In genomic region chr5:53073349-53073748, GRCh38 we compare ENCODE assay signal across 19 cellular contexts. TPM values are rescaled to one million over a fixed set of nuclear protein-coding genes. Genes with fewer than 3 reads are reported as not detected.
DNase-seq lines count a peak whose midpoint lies in the region; ATAC-seq and TF ChIP-seq lines count a peak whose summit lies in the region.
"Had no signal": no experiment of that assay in that cellular context is flagged by ENCODE, and none has a peak within 500 bp of the region (broad histone marks: within the 10 kb centered on the region; RNA-seq: fewer than 3 reads in every experiment).

No MANE protein-coding gene starts in this region.

- H3K4me1 ChIP-seq in GM23338 (ENCODE audit: insufficient read depth) = no peaks in the 10 kb centered on the region
- H3K4me1 ChIP-seq: BLaER1, HAP-1 had no signal

- no peaks in the 10 kb centered on the region for H3K9me3 Mint-ChIP-seq in GM23338
- H3K9me3 Mint-ChIP-seq: CD8-positive, alpha-beta memory T cell had no signal

- TF ChIP-seq CTCF in AG09319 (IDR thresholded peaks at IDR 0.05; ENCODE audit: low read depth, low read length) (no peak), GM23338 (conservative IDR thresholded peaks at IDR 0.05; ENCODE audit: low read depth in 2 of 2) (no peak)

- no peak overlapping the region for H3K27ac ChIP-seq in GM23338 (ENCODE audit: low read depth)
- H3K27ac ChIP-seq: BLaER1, PC-9 had no signal

- no peak overlapping the region for H2AFZ ChIP-seq in GM23338
- H2AFZ ChIP-seq: PC-9 had no signal

- H3K27ac Mint-ChIP-seq in GM23338 = no peak overlapping the region
- H3K27ac Mint-ChIP-seq: CD8-positive, alpha-beta memory T cell had no signal

- H3K4me2 ChIP-seq in GM23338 = no peak overlapping the region
- H3K4me2 ChIP-seq: BLaER1, PC-9 had no signal

- H4K20me1 ChIP-seq in GM23338 (replicated peaks; ENCODE audit: insufficient read depth) = no peaks in the 10 kb centered on the region
- H4K20me1 ChIP-seq: BLaER1 had no signal

- no peaks in the 10 kb centered on the region for H3K36me3 ChIP-seq in GM23338 (ENCODE audit: insufficient read depth)
- H3K36me3 ChIP-seq: BLaER1 had no signal

- no peaks in the 10 kb centered on the region for H3K4me1 Mint-ChIP-seq in GM23338

- DNase-seq in AG09319 (ENCODE audit: extremely low read depth, low read depth) = peak; percentile 14
- peak; percentile 53 for DNase-seq in GM04504 (ENCODE audit: low read depth)
- peak; percentile 43 for DNase-seq in amniotic epithelial cell (ENCODE audit: low read depth)
- DNase-seq in iris pigment epithelial cell (ENCODE audit: low read depth) = peak; percentile 24
- no peak for DNase-seq in COLO829 (ENCODE audit: low spot score)
- DNase-seq in GM23338 (ENCODE audit: low spot score) = no peak
- no peak for DNase-seq in NCI-H748 (lab: John Stamatoyannopoulos, UW; ENCODE audit: unreplicated experiment)
- DNase-seq: ACHN; CD8-positive, alpha-beta memory T cell; DMS 273 treated with DMSO at 0.1 percent for 48 hours; EL; MV-4-11; NCI-H1436; NCI-H2029 treated with DMSO at 0.1 percent for 48 hours; NCI-H526; PC-9 had no signal

- no peak overlapping the region for H3K4me3 Mint-ChIP-seq in GM23338
- H3K4me3 Mint-ChIP-seq: CD8-positive, alpha-beta memory T cell had no signal

- H3K36me3 Mint-ChIP-seq in GM23338 (ENCODE audit: low read depth) = no peaks in the 10 kb centered on the region

- H3K27me3 ChIP-seq in GM23338 (ENCODE audit: insufficient read depth) = no peaks in the 10 kb centered on the region
- H3K27me3 ChIP-seq: BLaER1 had no signal

- no peaks in the 10 kb centered on the region for H3F3A ChIP-seq in GM23338 (replicated peaks; ENCODE audit: low read depth)

- H3K9me2 ChIP-seq in GM23338 (ENCODE audit: insufficient read depth) = no peaks in the 10 kb centered on the region

- no peak for ATAC-seq in HG03469 (IDR thresholded peaks at IDR 0.05; ENCODE audit: unreplicated experiment)
- no peak for ATAC-seq in GM23338

- H3K4me3 ChIP-seq in GM23338 = no peak overlapping the region
- H3K4me3 ChIP-seq: BLaER1, HAP-1, PC-9 had no signal

- no peaks in the 10 kb centered on the region for H3K27me3 Mint-ChIP-seq in GM23338 (ENCODE audit: insufficient read depth, low read depth, poor library complexity)

- no peaks in the 10 kb centered on the region for H3K79me2 ChIP-seq in GM23338 (replicated peaks; ENCODE audit: insufficient read depth)

TF ChIP-seq in GM23338, 12 proteins besides CTCF, POLR2A, EP300 and RAD21:
- TF ChIP-seq EZH2 (IDR thresholded peaks at IDR 0.05; ENCODE audit: low read depth, unreplicated experiment) = no peak
- no peak for TF ChIP-seq CREB1 (CRISPR knock-in tag; IDR thresholded peaks at IDR 0.05; ENCODE audit: low read depth)
- TF ChIP-seq, protein P1, sequence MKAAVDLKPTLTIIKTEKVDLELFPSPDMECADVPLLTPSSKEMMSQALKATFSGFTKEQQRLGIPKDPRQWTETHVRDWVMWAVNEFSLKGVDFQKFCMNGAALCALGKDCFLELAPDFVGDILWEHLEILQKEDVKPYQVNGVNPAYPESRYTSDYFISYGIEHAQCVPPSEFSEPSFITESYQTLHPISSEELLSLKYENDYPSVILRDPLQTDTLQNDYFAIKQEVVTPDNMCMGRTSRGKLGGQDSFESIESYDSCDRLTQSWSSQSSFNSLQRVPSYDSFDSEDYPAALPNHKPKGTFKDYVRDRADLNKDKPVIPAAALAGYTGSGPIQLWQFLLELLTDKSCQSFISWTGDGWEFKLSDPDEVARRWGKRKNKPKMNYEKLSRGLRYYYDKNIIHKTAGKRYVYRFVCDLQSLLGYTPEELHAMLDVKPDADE (IDR thresholded peaks at IDR 0.05) = no peak
- TF ChIP-seq EZH2phosphoT487 (IDR thresholded peaks at IDR 0.05; ENCODE audit: unreplicated experiment) = no peak
- TF ChIP-seq NANOG (IDR thresholded peaks at IDR 0.05; ENCODE audit: borderline replicate concordance) = no peak
- no peak for TF ChIP-seq ZNF331 (CRISPR knock-in tag; IDR thresholded peaks at IDR 0.05; ENCODE audit: low read depth)
- TF ChIP-seq JUNB (IDR thresholded peaks at IDR 0.05; ENCODE audit: unreplicated experiment) = no peak
- TF ChIP-seq ZNF114 (CRISPR knock-in tag; IDR thresholded peaks at IDR 0.05) = no peak
- no peak for TF ChIP-seq STAT1 (IDR thresholded peaks at IDR 0.05; ENCODE audit: unreplicated experiment)
- no peak for TF ChIP-seq REST (IDR thresholded peaks at IDR 0.05; ENCODE audit: unreplicated experiment)

RNA-seq across cellular contexts. Expression of gene MOCS2, which starts 36.2 kb away (rescaled TPM):
- total RNA-seq in GM23338 (2014; rRNA removed; shearing (Covaris generic)) = 18.3 and 19.1 TPM in 2 replicates
- polyA plus RNA-seq in GM23338 (2016; fragmentation: Nextera tagmentation; extraction: Ambion mirVana) = 35.8 and 41.8 TPM in 2 replicates

Comparison
In these comparisons a context has a peak if more than half of its experiments do, and no peak if none do; other contexts are left out.
1. DNase-seq: peak in AG09319 (single experiment), GM04504 (single experiment), amniotic epithelial cell (single experiment) and iris pigment epithelial cell (single experiment); none in COLO829 (single experiment), GM23338 (single experiment) and NCI-H748 (single experiment).